In genomic region chr7:76390092-76390491, GRCh38 we compare ENCODE assay signal across 1 cellular context.
A peak's percentile ranks its signal among the peaks of the same experiment; 100 is the strongest.
TF ChIP-seq lines count a peak whose summit lies in the region.

No MANE protein-coding gene starts in this region.

TF ChIP-seq in K562, 482 proteins besides CTCF, POLR2A, EP300 and RAD21:
- TF ChIP-seq ZNF655 (CRISPR knock-in tag; IDR thresholded peaks at IDR 0.05) = no peak
- TF ChIP-seq ZNF277 (CRISPR knock-in tag; IDR thresholded peaks at IDR 0.05; ENCODE audit: borderline replicate concordance) = no peak
- 0 out of 2 replicates have a peak, but pooled peaks have one; percentile 20 for TF ChIP-seq RBFOX2 (IDR thresholded peaks at IDR 0.05; ENCODE audit: low read depth, low read length)
- no peak for TF ChIP-seq SPI1 (IDR thresholded peaks at IDR 0.05; ENCODE audit: borderline replicate concordance, low read depth, low read length)
- no peak for TF ChIP-seq CHCHD3 (CRISPR knock-in tag; IDR thresholded peaks at IDR 0.05)
